1 cellular context compared by ENCODE assay signal in the genomic region with DNA sequence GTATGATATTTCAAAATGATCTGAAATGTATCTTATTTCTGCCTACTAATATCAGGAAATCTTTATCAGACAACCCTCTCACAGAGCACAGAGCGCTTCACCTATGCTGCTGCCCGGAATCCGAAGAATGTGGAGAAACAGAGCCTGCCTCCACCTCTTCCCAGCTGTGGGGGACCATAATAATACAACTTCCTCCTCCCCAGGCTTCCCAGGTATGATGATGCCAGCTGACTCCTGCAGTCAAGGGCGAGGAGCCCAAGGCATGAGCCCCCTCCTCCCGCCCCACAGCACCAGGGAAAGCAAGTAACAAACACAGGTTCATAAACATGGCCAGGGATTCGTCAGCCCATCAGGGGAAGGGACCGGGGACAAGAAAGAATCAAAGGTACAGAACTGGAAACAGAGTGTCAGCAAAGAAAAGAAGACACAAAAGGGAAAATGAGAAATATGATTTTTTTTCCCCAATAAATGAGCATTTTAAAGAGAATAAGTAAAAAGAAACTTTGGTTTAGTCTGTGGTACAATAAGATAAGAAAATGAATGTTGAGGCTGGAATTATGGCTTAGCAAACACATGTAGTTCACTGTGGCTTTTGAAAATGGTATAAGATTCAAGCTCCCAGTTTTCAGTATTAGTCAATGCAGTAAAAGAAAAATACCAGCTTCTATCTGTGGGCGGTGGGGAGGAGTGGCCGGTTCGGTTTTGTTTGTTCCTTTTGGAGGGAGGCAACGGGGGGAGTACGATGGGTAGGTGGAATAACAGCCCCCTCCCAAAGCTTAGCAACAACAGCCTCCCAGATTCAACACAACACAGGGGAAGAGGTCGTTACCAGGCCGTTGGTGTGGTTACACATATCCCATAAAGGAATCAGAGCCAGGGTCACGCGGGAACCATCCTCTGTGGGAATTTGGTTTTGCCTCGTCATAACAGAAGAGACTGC.
TF ChIP-seq lines count a peak whose summit lies in the region.

No MANE protein-coding gene starts in this region.

TF ChIP-seq in H1, 55 proteins besides CTCF, POLR2A, EP300 and RAD21 (continued from another document):
- peak; percentile 77; the same call in 1 of the 2 replicates for TF ChIP-seq TCF12 (IDR thresholded peaks at IDR 0.05; ENCODE audit: low read depth, low read length)
- TF ChIP-seq, protein P1, sequence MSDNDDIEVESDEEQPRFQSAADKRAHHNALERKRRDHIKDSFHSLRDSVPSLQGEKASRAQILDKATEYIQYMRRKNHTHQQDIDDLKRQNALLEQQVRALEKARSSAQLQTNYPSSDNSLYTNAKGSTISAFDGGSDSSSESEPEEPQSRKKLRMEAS (IDR thresholded peaks at IDR 0.05) = no peak
